Comparison of ENCODE assay signal across 1 cellular context in genomic region chr10:23695825-23696420, GRCh38.
TF ChIP-seq lines count a peak whose summit lies in the region.

No MANE protein-coding gene starts in this region.

TF ChIP-seq in SK-N-SH treated with all-trans-retinoic acid at 6 μM for 48 hours, 23 proteins besides CTCF, POLR2A, EP300 and RAD21 (continued from another document):
- no peak for TF ChIP-seq ZFP30 (CRISPR knock-in tag; IDR thresholded peaks at IDR 0.05)
- TF ChIP-seq SNAI2 (CRISPR knock-in tag; IDR thresholded peaks at IDR 0.05): no peak
- TF ChIP-seq BACH2 (CRISPR knock-in tag; IDR thresholded peaks at IDR 0.05; ENCODE audit: borderline replicate concordance): no peak
- no peak for TF ChIP-seq ZNF8 (CRISPR knock-in tag; IDR thresholded peaks at IDR 0.05)
- no peak for TF ChIP-seq OSR1 (CRISPR knock-in tag; IDR thresholded peaks at IDR 0.05)
- TF ChIP-seq PATZ1 (CRISPR knock-in tag; IDR thresholded peaks at IDR 0.05; ENCODE audit: borderline replicate concordance): no peak
- TF ChIP-seq ZNF70 (CRISPR knock-in tag; IDR thresholded peaks at IDR 0.05): no peak
- no peak for TF ChIP-seq ESRRG (CRISPR knock-in tag; IDR thresholded peaks at IDR 0.05)
- TF ChIP-seq ZNF565 (CRISPR knock-in tag; conservative IDR thresholded peaks at IDR 0.05; ENCODE audit: low read depth): no peak
- TF ChIP-seq, protein P1, sequence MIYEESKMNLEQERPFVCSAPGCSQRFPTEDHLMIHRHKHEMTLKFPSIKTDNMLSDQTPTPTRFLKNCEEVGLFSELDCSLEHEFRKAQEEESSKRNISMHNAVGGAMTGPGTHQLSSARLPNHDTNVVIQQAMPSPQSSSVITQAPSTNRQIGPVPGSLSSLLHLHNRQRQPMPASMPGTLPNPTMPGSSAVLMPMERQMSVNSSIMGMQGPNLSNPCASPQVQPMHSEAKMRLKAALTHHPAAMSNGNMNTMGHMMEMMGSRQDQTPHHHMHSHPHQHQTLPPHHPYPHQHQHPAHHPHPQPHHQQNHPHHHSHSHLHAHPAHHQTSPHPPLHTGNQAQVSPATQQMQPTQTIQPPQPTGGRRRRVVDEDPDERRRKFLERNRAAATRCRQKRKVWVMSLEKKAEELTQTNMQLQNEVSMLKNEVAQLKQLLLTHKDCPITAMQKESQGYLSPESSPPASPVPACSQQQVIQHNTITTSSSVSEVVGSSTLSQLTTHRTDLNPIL (CRISPR knock-in tag; IDR thresholded peaks at IDR 0.05; ENCODE audit: low read depth): no peak
- TF ChIP-seq, protein P2, sequence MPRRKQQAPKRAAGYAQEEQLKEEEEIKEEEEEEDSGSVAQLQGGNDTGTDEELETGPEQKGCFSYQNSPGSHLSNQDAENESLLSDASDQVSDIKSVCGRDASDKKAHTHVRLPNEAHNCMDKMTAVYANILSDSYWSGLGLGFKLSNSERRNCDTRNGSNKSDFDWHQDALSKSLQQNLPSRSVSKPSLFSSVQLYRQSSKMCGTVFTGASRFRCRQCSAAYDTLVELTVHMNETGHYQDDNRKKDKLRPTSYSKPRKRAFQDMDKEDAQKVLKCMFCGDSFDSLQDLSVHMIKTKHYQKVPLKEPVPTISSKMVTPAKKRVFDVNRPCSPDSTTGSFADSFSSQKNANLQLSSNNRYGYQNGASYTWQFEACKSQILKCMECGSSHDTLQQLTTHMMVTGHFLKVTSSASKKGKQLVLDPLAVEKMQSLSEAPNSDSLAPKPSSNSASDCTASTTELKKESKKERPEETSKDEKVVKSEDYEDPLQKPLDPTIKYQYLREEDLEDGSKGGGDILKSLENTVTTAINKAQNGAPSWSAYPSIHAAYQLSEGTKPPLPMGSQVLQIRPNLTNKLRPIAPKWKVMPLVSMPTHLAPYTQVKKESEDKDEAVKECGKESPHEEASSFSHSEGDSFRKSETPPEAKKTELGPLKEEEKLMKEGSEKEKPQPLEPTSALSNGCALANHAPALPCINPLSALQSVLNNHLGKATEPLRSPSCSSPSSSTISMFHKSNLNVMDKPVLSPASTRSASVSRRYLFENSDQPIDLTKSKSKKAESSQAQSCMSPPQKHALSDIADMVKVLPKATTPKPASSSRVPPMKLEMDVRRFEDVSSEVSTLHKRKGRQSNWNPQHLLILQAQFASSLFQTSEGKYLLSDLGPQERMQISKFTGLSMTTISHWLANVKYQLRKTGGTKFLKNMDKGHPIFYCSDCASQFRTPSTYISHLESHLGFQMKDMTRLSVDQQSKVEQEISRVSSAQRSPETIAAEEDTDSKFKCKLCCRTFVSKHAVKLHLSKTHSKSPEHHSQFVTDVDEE (CRISPR knock-in tag; IDR thresholded peaks at IDR 0.05): no peak
TF ChIP-seq in SK-N-SH treated with all-trans-retinoic acid at 6 μM for 48 hours: peak in this region for 0.
